32 cellular contexts compared by ENCODE assay signal in the genomic region with DNA sequence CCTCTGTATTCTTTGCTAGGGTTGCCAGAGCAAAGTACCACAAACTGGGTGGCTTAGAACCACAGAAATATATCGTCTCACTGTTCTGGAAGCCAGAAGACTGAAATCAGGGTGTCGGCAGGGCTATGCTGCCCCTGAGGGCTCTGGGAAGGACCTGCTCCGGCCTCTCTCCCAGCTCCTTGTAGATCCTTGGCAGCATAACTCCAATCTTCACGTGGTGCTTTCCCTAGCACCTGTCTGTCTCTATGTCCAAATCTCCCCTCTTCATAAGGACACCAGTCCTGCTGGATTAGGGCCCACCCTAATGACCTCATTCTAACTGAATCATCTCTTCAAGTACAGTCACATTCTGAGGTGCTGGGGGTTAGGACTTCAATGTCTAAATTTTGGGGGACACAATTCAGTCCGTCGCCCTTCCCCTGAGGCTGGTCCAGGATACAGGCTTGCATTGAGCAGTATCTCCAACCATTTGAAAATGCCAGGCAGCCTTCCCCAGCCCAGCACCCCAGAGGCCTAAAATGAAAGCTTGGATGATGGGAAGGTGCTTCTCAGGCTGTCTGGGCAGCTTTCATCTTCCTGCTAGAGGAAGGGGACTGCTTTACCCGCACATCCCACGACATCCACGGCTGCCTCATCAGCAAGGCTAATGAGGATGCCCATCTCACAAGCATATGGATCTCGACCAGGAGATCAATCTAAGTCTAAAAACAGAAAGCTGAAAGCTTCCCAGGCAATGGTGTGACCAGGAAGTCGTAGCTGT. TPM values are rescaled to one million over a fixed set of nuclear protein-coding genes. Genes with fewer than 3 reads are reported as not detected.
"Had no signal": no experiment of that assay in that cellular context is flagged by ENCODE, and none has a peak within 500 bp of the region (broad histone marks: within the 10 kb centered on the region; RNA-seq: fewer than 3 reads in every experiment).

No MANE protein-coding gene starts in this region.

- H3K36me3 ChIP-seq: esophagus muscularis mucosa, gastroesophageal sphincter, heart left ventricle, ovary, stomach, thyroid gland, vagina had no signal

- H3K36me3 Mint-ChIP-seq: memory B cell; naive thymus-derived CD4-positive, alpha-beta T cell; stimulated activated effector memory CD8-positive, alpha-beta T cell treated with anti-CD3 and anti-CD28 coated beads, Interleukin-12 subunit alpha, Interleukin-12 subunit beta, amount 100 ng/mL, for 72 hours had no signal

- H3K4me3 Mint-ChIP-seq: memory B cell; naive thymus-derived CD4-positive, alpha-beta T cell; nephron; stimulated activated effector memory CD8-positive, alpha-beta T cell treated with anti-CD3 and anti-CD28 coated beads, Interleukin-12 subunit alpha, Interleukin-12 subunit beta, amount 100 ng/mL, for 72 hours had no signal

- H3K27ac Mint-ChIP-seq: memory B cell; naive thymus-derived CD4-positive, alpha-beta T cell; nephron; stimulated activated effector memory CD8-positive, alpha-beta T cell treated with anti-CD3 and anti-CD28 coated beads, Interleukin-12 subunit alpha, Interleukin-12 subunit beta, amount 100 ng/mL, for 72 hours had no signal

- H3K4me1 Mint-ChIP-seq: memory B cell; naive thymus-derived CD4-positive, alpha-beta T cell; nephron; stimulated activated effector memory CD8-positive, alpha-beta T cell treated with anti-CD3 and anti-CD28 coated beads, Interleukin-12 subunit alpha, Interleukin-12 subunit beta, amount 100 ng/mL, for 72 hours had no signal

- H3K27ac ChIP-seq: coronary artery, esophagus muscularis mucosa, foreskin keratinocyte, gastroesophageal sphincter, heart left ventricle, hepatocyte, ovary, stomach, thyroid gland, vagina had no signal

- H3K9me3 Mint-ChIP-seq: stimulated activated effector memory CD8-positive, alpha-beta T cell treated with anti-CD3 and anti-CD28 coated beads, Interleukin-12 subunit alpha, Interleukin-12 subunit beta, amount 100 ng/mL, for 72 hours had no signal

- H3K4me1 ChIP-seq: esophagus muscularis mucosa, foreskin keratinocyte, gastroesophageal sphincter, heart left ventricle, stomach, thyroid gland, vagina had no signal

- H3K27me3 ChIP-seq: ovary, thyroid gland, vagina had no signal

- ATAC-seq: foreskin keratinocyte; gastroesophageal sphincter; heart left ventricle; left lobe of liver; naive thymus-derived CD4-positive, alpha-beta T cell; sciatic nerve had no signal

- H3K79me2 ChIP-seq: hepatocyte had no signal

- H3K4me3 ChIP-seq: coronary artery, esophagus muscularis mucosa, gastroesophageal sphincter, heart left ventricle, hepatocyte, lung, ovary, smooth muscle cell, stomach, thyroid gland, vagina had no signal

- FAIRE-seq: endothelial cell of umbilical vein, kidney had no signal

- DNase-seq: dermis blood vessel endothelial cell; effector memory CD4-positive, alpha-beta T cell; foreskin keratinocyte; heart left ventricle; kidney; midbrain; naive thymus-derived CD4-positive, alpha-beta T cell; occipital lobe; ovary; stimulated activated CD4-positive, alpha-beta T cell treated with anti-CD3 and anti-CD28 coated beads, Interleukin-2, amount 100 ng/mL, for 24 hours; stimulated activated CD4-positive, alpha-beta T cell treated with anti-CD3 and anti-CD28 coated beads, Interleukin-4, amount 100 ng/mL, for 24 hours; stimulated activated naive CD4-positive, alpha-beta T cell treated with Interleukin-2 at 50 U/mL for 16 hours; stomach; thyroid gland; trophoblast cell had no signal

- H3K4me2 ChIP-seq: hepatocyte, smooth muscle cell had no signal

RNA-seq across cellular contexts. Expression of gene TRIM67, which starts 24.7 kb away (rescaled TPM):
- total RNA-seq: dermis blood vessel endothelial cell, endothelial cell of umbilical vein, epithelial cell of proximal tubule, foreskin keratinocyte, kidney, pulmonary artery endothelial cell, thyroid gland, ureter, vagina had no signal
- polyA plus RNA-seq: endothelial cell of umbilical vein; foreskin keratinocyte; heart left ventricle; hepatocyte; liver; naive thymus-derived CD4-positive, alpha-beta T cell had no signal
